8 cellular contexts compared by ENCODE assay signal in genomic region chr11:10606536-10607208, GRCh38. TPM values are rescaled to one million over a fixed set of nuclear protein-coding genes. Genes with fewer than 3 reads are reported as not detected.
A peak's percentile ranks its signal among the peaks of the same experiment; 100 is the strongest.
DNase-seq lines count a peak whose midpoint lies in the region; ATAC-seq, FAIRE-seq and TF ChIP-seq lines count a peak whose summit lies in the region.

No MANE protein-coding gene starts in this region.

- no peaks in the 10 kb centered on the region for H3K36me3 ChIP-seq in kidney (ENCODE audit: control insufficient read depth in 1 of 2, insufficient read depth in 2 of 2, low read length in 2 of 2)
- H3K36me3 ChIP-seq in aorta (ENCODE audit: control insufficient read depth in 1 of 2, insufficient read depth in 2 of 2, low read length in 1 of 2), result peaks cover 11 to 27% of the 10 kb centered on the region in 2 donors
- H3K36me3 ChIP-seq in CD8-positive, alpha-beta memory T cell (ENCODE audit: insufficient read depth, low read length), result no peaks in the 10 kb centered on the region

- no peaks in the 10 kb centered on the region for H3K9me3 ChIP-seq in kidney (ENCODE audit: control insufficient read depth in 1 of 2, low read length in 2 of 2)
- H3K9me3 ChIP-seq in aorta (ENCODE audit: control insufficient read depth, low read length), result no peaks in the 10 kb centered on the region
- H3K9me3 ChIP-seq in CD8-positive, alpha-beta memory T cell (ENCODE audit: low read length), result no peaks in the 10 kb centered on the region

- H3K27ac Mint-ChIP-seq in T-helper 1 cell treated with Interleukin-12 subunit alpha and Interleukin-12 subunit beta and Interleukin-4 antibody, amounts not matched to agents 30 μg/mL and 1 μg/mL, for 36 hours, result no peak overlapping the region
- no peak overlapping the region for H3K27ac Mint-ChIP-seq in CD8-positive, alpha-beta memory T cell

- no peaks in the 10 kb centered on the region for H3K36me3 Mint-ChIP-seq in T-helper 1 cell treated with Interleukin-12 subunit alpha and Interleukin-12 subunit beta and Interleukin-4 antibody, amounts not matched to agents 30 μg/mL and 1 μg/mL, for 36 hours (ENCODE audit: low read depth)
- no peaks in the 10 kb centered on the region for H3K36me3 Mint-ChIP-seq in CD8-positive, alpha-beta memory T cell

- H3K4me3 Mint-ChIP-seq in T-helper 1 cell treated with Interleukin-12 subunit alpha and Interleukin-12 subunit beta and Interleukin-4 antibody, amounts not matched to agents 30 μg/mL and 1 μg/mL, for 36 hours, result peak overlapping the region; percentile 25
- no peak overlapping the region for H3K4me3 Mint-ChIP-seq in CD8-positive, alpha-beta memory T cell

- intact Hi-C loops in kidney (cut with DNase I) (no loop called here), aorta (cut with DNase I) (no loop called here)

- ATAC-seq in aorta (ENCODE audit: low FRiP score) (peak; percentile 26), HG03354 (IDR thresholded peaks at IDR 0.05; ENCODE audit: poor library complexity, severe bottlenecking, unreplicated experiment) (no peak)

- CTCF ChIA-PET in CD8-positive, alpha-beta memory T cell (lab: Charles Lee), result no interaction called here

- POLR2A ChIA-PET in CD8-positive, alpha-beta memory T cell (lab: Charles Lee), result no interaction called here

- no peaks in the 10 kb centered on the region for H3K9me3 Mint-ChIP-seq in T-helper 1 cell treated with Interleukin-12 subunit alpha and Interleukin-12 subunit beta and Interleukin-4 antibody, amounts not matched to agents 30 μg/mL and 1 μg/mL, for 36 hours
- H3K9me3 Mint-ChIP-seq in CD8-positive, alpha-beta memory T cell, result no peaks in the 10 kb centered on the region

- H3K27ac ChIP-seq in kidney (ENCODE audit: low read depth in 2 of 2, low read length in 2 of 2) (peak overlapping the region; percentile 9 to 56), aorta (ENCODE audit: low read depth in 1 of 2, low read length in 2 of 2) (peak overlapping the region; percentile 53 to 59)
- H3K27ac ChIP-seq in CD8-positive, alpha-beta memory T cell (ENCODE audit: low read depth, low read length), result no peak overlapping the region

- FAIRE-seq in kidney (lab: Jason Lieb, UNC), result no peak

- 38 to 42% methylated on average over 6 of the region's 6 CpGs for WGBS in aorta, 2 donors

- H3K4me3 ChIP-seq in kidney (ENCODE audit: low read length in 2 of 2) (no peak overlapping the region), aorta (ENCODE audit: low read length in 2 of 2) (no peak overlapping the region)
- no peak overlapping the region for H3K4me3 ChIP-seq in CD8-positive, alpha-beta memory T cell (ENCODE audit: low read length)

- TF ChIP-seq CTCF in kidney (IDR thresholded peaks at IDR 0.05; ENCODE audit: borderline replicate concordance, extremely low read depth, insufficient read depth), result no peak

- DNase-seq in AG08396 (ENCODE audit: low spot score) (peak; percentile 42), HCEC 1CT (peak; percentile 70), kidney (no peak), aorta (no peak)
- DNase-seq in stimulated activated CD8-positive, alpha-beta memory T cell treated with anti-CD3 and anti-CD28 coated beads, Interleukin-4, amount 100 ng/mL, for 48 hours, result no peak
- no peak for DNase-seq in CD8-positive, alpha-beta memory T cell

- peaks cover 15% of the 10 kb centered on the region for H3K27me3 Mint-ChIP-seq in T-helper 1 cell treated with Interleukin-12 subunit alpha and Interleukin-12 subunit beta and Interleukin-4 antibody, amounts not matched to agents 30 μg/mL and 1 μg/mL, for 36 hours (ENCODE audit: low read depth)
- peaks cover 7 to 61% of the 10 kb centered on the region in 2 donors for H3K27me3 Mint-ChIP-seq in CD8-positive, alpha-beta memory T cell

- no peak overlapping the region for H3K9ac ChIP-seq in kidney (ENCODE audit: low read length in 2 of 2)

- H3K4me1 ChIP-seq in kidney (ENCODE audit: control insufficient read depth in 1 of 2, insufficient read depth in 1 of 2, low read depth in 1 of 2, low read length in 2 of 2) (peaks cover 0 to 10% of the 10 kb centered on the region in 2 donors), aorta (ENCODE audit: control insufficient read depth in 1 of 2, insufficient read depth in 2 of 2, low read length in 2 of 2) (peaks cover 0 to 5% of the 10 kb centered on the region in 2 donors)
- no peaks in the 10 kb centered on the region for H3K4me1 ChIP-seq in CD8-positive, alpha-beta memory T cell (ENCODE audit: insufficient read depth, low read length)

- H3K4me1 Mint-ChIP-seq in T-helper 1 cell treated with Interleukin-12 subunit alpha and Interleukin-12 subunit beta and Interleukin-4 antibody, amounts not matched to agents 30 μg/mL and 1 μg/mL, for 36 hours (ENCODE audit: low read depth), result peaks cover 13% of the 10 kb centered on the region
- no peaks in the 10 kb centered on the region for H3K4me1 Mint-ChIP-seq in CD8-positive, alpha-beta memory T cell

- no peaks in the 10 kb centered on the region for H3K27me3 ChIP-seq in aorta (ENCODE audit: control insufficient read depth in 1 of 2, insufficient read depth in 2 of 2, low read length in 1 of 2)
- peaks cover 2% of the 10 kb centered on the region for H3K27me3 ChIP-seq in CD8-positive, alpha-beta memory T cell (ENCODE audit: insufficient read depth, low read length, poor library complexity, severe bottlenecking)

RNA-seq across cellular contexts. Expression of gene LYVE1, which starts 38.2 kb away (rescaled TPM):
- 101 TPM for total RNA-seq in kidney
- 10.0 TPM for polyA plus RNA-seq in kidney (ENCODE audit: insufficient read depth, low read depth, low replicate concordance)
- total RNA-seq in aorta, result 100 to 1,000 TPM; 165 to 179 TPM
- 10 to 100 TPM; 11.8 to 28.2 TPM for polyA plus RNA-seq in aorta
- total RNA-seq in CD8-positive, alpha-beta memory T cell, result not detected
- not detected for polyA plus RNA-seq in CD8-positive, alpha-beta memory T cell

Comparison
In these comparisons a context has a peak if more than half of its experiments do, and no peak if none do; other contexts are left out.
1. DNase-seq: peak in AG08396 (single experiment) and HCEC 1CT (single experiment); none in kidney (single experiment), aorta (0 of 2), stimulated activated CD8-positive, alpha-beta memory T cell treated with anti-CD3 and anti-CD28 coated beads, Interleukin-4, amount 100 ng/mL, for 48 hours (single experiment) and CD8-positive, alpha-beta memory T cell (0 of 5).
2. RNA of gene LYVE1, which starts 38.2 kb away (total RNA-seq): 165 to 179 TPM in aorta and 101 TPM in kidney (single experiment); not detected in CD8-positive, alpha-beta memory T cell; every median in the first group is over 100 times any median in the second.